ENCODE assay signal across 21 cellular contexts in genomic region chr7:27064681-27065080, GRCh38. TPM values are rescaled to one million over a fixed set of nuclear protein-coding genes. Genes with fewer than 3 reads are reported as not detected.
"Had no signal": no experiment of that assay in that cellular context is flagged by ENCODE, and none has a peak within 500 bp of the region (broad histone marks: within the 10 kb centered on the region; RNA-seq: fewer than 3 reads in every experiment).

No MANE protein-coding gene starts in this region.

- H3K27me3 ChIP-seq: thyroid gland had no signal

- H3K27ac ChIP-seq: lower lobe of right lung, thyroid gland had no signal

- H3K4me1 ChIP-seq: lower lobe of right lung had no signal

- H3K36me3 ChIP-seq: lower lobe of right lung, thyroid gland had no signal

- H3K9me3 ChIP-seq: lower lobe of right lung, thyroid gland had no signal

- H3K4me3 ChIP-seq: lower lobe of right lung, thyroid gland had no signal

- DNase-seq: activated CD4-positive, alpha-beta T cell treated with anti-CD3 and anti-CD28 coated beads, Interleukin-2, amount 10 ng/mL, durations not matched to agents 7 days and 5 days; activated CD8-positive, alpha-beta T cell treated with anti-CD3 and anti-CD28 coated beads, Interleukin-2, amount 10 ng/mL, durations not matched to agents 7 days and 5 days; activated naive CD4-positive, alpha-beta T cell treated with anti-CD3 and anti-CD28 coated beads for 36 hours; activated T-cell treated with anti-CD3 and anti-CD28 coated beads, Interleukin-2, amount 50 U/mL, for 24 hours; aorta; effector memory CD8-positive, alpha-beta T cell; hypothalamus; islet precursor cell; lower lobe of right lung; nucleus accumbens; posterior cingulate gyrus; stimulated activated CD4-positive, alpha-beta T cell treated with anti-CD3 and anti-CD28 coated beads, Interleukin-12 subunit alpha, Interleukin-12 subunit beta, amount 100 ng/mL, for 4 hours; stimulated activated CD4-positive, alpha-beta T cell treated with anti-CD3 and anti-CD28 coated beads, Interleukin-1b, Interleukin-23, amount 100 ng/mL, for 48 hours; stimulated activated CD8-positive, alpha-beta memory T cell treated with anti-CD3 and anti-CD28 coated beads, Interleukin-4, amount 100 ng/mL, for 48 hours; stimulated activated naive CD4-positive, alpha-beta T cell; T-helper 1 cell; T-helper 9 cell had no signal

RNA-seq across cellular contexts. Expression of gene HOXA1, which starts 31.1 kb away (rescaled TPM):
- total RNA-seq: frontal cortex had no signal

RNA-seq across cellular contexts. Expression of gene HOXA2, which starts 37.8 kb away (rescaled TPM):
- total RNA-seq: activated CD4-positive, alpha-beta T cell treated with anti-CD3 and anti-CD28 coated beads, Interleukin-2, amount 10 ng/mL, durations not matched to agents 7 days and 5 days; activated CD8-positive, alpha-beta T cell treated with anti-CD3 and anti-CD28 coated beads, Interleukin-2, amount 10 ng/mL, durations not matched to agents 7 days and 5 days; activated naive CD4-positive, alpha-beta T cell treated with anti-CD3 and anti-CD28 coated beads for 36 hours; activated T-helper 2 cell treated with anti-CD3 and anti-CD28 coated beads, Interferon-gamma antibody, Interleukin-2, Interleukin-4, amounts not matched to agents 10 μg/mL and 5 μg/mL and 100 μg/mL, durations not matched to agents 14 hours and 24 hours and 36 hours; frontal cortex; natural killer cell treated with Interleukin-12 subunit alpha and Interleukin-12 subunit beta and Interleukin-15 and Interleukin-18, amount 100 ng/mL, for 72 hours had no signal
